Comparison of ENCODE assay signal across 29 cellular contexts in the genomic region with DNA sequence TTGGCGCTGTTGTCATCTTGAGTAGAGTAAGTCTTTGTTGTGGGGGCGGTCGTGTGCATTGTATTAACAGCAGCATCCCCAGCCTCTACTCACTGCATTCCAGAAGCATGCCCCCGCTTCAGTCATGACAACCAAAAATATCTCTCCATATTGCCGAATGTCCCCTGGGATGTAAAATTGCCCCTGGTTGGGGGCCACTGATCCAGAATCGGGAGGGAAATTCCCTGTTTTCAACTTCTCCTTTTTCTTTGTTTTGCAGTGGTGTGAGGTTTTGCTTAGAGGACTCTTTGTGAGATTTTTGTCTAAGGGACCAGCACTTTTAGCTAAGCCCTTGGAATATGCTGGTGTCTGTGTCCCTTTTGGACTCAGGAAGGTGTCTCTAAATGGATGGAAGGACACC. TPM values are rescaled to one million over a fixed set of nuclear protein-coding genes. Genes with fewer than 3 reads are reported as not detected.
A peak's percentile ranks its signal among the peaks of the same experiment; 100 is the strongest.
DNase-seq lines count a peak whose midpoint lies in the region; ATAC-seq and TF ChIP-seq lines count a peak whose summit lies in the region.
"Had no signal": no experiment of that assay in that cellular context is flagged by ENCODE, and none has a peak within 500 bp of the region (broad histone marks: within the 10 kb centered on the region; RNA-seq: fewer than 3 reads in every experiment).

No MANE protein-coding gene starts in this region.

- no peaks in the 10 kb centered on the region for H3K23me2 ChIP-seq in H9 (ENCODE audit: insufficient read length, low read depth, low read length, poor library complexity, severe bottlenecking)

- H2BK15ac ChIP-seq in H9 (ENCODE audit: low read depth, low read length): no peak overlapping the region

- no peaks in the 10 kb centered on the region for H3K27me3 Mint-ChIP-seq in activated B cell treated with CpG ODN at 0.5 μM for 24 hours
- H3K27me3 Mint-ChIP-seq in H9 (ENCODE audit: low read depth): peaks cover 21% of the 10 kb centered on the region

- no peak overlapping the region for H2BK20ac ChIP-seq in H9 (ENCODE audit: low read depth, low read length, poor library complexity, severe bottlenecking)

- no peak overlapping the region for H2BK120ac ChIP-seq in H9 (ENCODE audit: low read depth, low read length, poor library complexity, severe bottlenecking)

- intact Hi-C loops in activated B cell treated with CpG ODN at 0.5 μM for 24 hours (cut with micrococcal nuclease): loop anchor here (1.0 kb wide), 1 partner anchor 28 kb away; no protein-coding TSS in a partner anchor
- intact Hi-C loops in Right ventricle myocardium inferior (cut with DNase I): no loop called here

- no peak overlapping the region for H3T11ph ChIP-seq in H9 (ENCODE audit: low read length)

- H3K9me3 Mint-ChIP-seq in activated B cell treated with CpG ODN at 0.5 μM for 24 hours (no peaks in the 10 kb centered on the region), H9 (peaks cover 15 to 80% of the 10 kb centered on the region in 2 experiments)
- H3K9me3 Mint-ChIP-seq: activated CD4-positive, alpha-beta memory T cell treated with anti-CD3 and anti-CD28 coated beads for 36 hours had no signal

- no peak overlapping the region for H2AFZ ChIP-seq in H9 (ENCODE audit: low read length)

- peaks cover 13% of the 10 kb centered on the region for H3K27me3 ChIP-seq in BLaER1
- H3K27me3 ChIP-seq in rectal smooth muscle tissue (ENCODE audit: control insufficient read depth, insufficient read depth, low read length): no peaks in the 10 kb centered on the region
- no peaks in the 10 kb centered on the region; the same call in 1 of the 2 replicates for H3K27me3 ChIP-seq in H9 (ENCODE audit: insufficient read depth, low read length)
- H3K27me3 ChIP-seq: foreskin keratinocyte, testis had no signal

- no peak for TF ChIP-seq CTCF in activated B cell treated with CpG ODN at 0.5 μM for 24 hours (IDR thresholded peaks at IDR 0.05)
- TF ChIP-seq CTCF in H9 (conservative IDR thresholded peaks at IDR 0.05): no peak

- H3K4me2 ChIP-seq in BLaER1 (peak overlapping the region; percentile 48), H9 (ENCODE audit: insufficient read depth, insufficient read length, low read length) (no peak overlapping the region)

- H3K9me3 ChIP-seq in BLaER1 (no peaks in the 10 kb centered on the region), H9 (ENCODE audit: control insufficient read depth, low read depth, low read length) (peaks cover 26% of the 10 kb centered on the region)
- H3K9me3 ChIP-seq: BE2C, psoas muscle, testis had no signal

- no peak overlapping the region for H2BK5ac ChIP-seq in H9 (ENCODE audit: insufficient read length, low read length)

- no peak overlapping the region for H3K56ac ChIP-seq in H9 (ENCODE audit: insufficient read length, low read depth, low read length)

- no peak overlapping the region for H3K23ac ChIP-seq in H9 (ENCODE audit: insufficient read length, low read depth, low read length)

- H3K4me1 Mint-ChIP-seq in activated B cell treated with CpG ODN at 0.5 μM for 24 hours (peaks cover 75% of the 10 kb centered on the region), H9 (peaks cover 26 to 43% of the 10 kb centered on the region in 2 experiments)
- H3K4me1 Mint-ChIP-seq: T-helper 17 cell had no signal

- H3K4me3 Mint-ChIP-seq in activated B cell treated with CpG ODN at 0.5 μM for 24 hours: peak overlapping the region; percentile 69
- H3K4me3 Mint-ChIP-seq in H9: no peak overlapping the region
- H3K4me3 Mint-ChIP-seq: activated CD4-positive, alpha-beta memory T cell treated with anti-CD3 and anti-CD28 coated beads for 36 hours; naive thymus-derived CD4-positive, alpha-beta T cell; T-helper 17 cell had no signal

- H3K79me1 ChIP-seq in H9 (ENCODE audit: insufficient read depth, low read depth, low read length, poor library complexity, severe bottlenecking): no peaks in the 10 kb centered on the region

- H3K9ac ChIP-seq in BLaER1 (no peak overlapping the region), rectal smooth muscle tissue (ENCODE audit: low read length) (no peak overlapping the region), H9 (ENCODE audit: extremely low read depth, insufficient read length, low read length) (no peak overlapping the region)

- no peak overlapping the region for H3K14ac ChIP-seq in H9 (ENCODE audit: insufficient read depth, low read length)

- H2AK5ac ChIP-seq in H9 (ENCODE audit: insufficient read length, low read length): no peak overlapping the region

- H3K4me3 ChIP-seq in BLaER1: no peak overlapping the region
- H3K4me3 ChIP-seq in rectal smooth muscle tissue (ENCODE audit: low read length): no peak overlapping the region
- H3K4me3 ChIP-seq: psoas muscle, testis had no signal

- no peak overlapping the region for H4K5ac ChIP-seq in H9 (ENCODE audit: insufficient read length, low read depth, low read length)

- peaks cover 23% of the 10 kb centered on the region; the same call in 1 of the 2 replicates for H3K4me1 ChIP-seq in BLaER1
- peaks cover 3% of the 10 kb centered on the region for H3K4me1 ChIP-seq in rectal smooth muscle tissue (ENCODE audit: control insufficient read depth, insufficient read depth, low read length)
- H3K4me1 ChIP-seq in H9 (ENCODE audit: insufficient read depth, low read length): no peaks in the 10 kb centered on the region; the same call in 1 of the 2 replicates
- H3K4me1 ChIP-seq: BE2C, foreskin keratinocyte, testis had no signal

- no peak overlapping the region for H2BK12ac ChIP-seq in H9 (ENCODE audit: insufficient read length, low read depth, low read length)

- no peak overlapping the region for H3K18ac ChIP-seq in H9 (ENCODE audit: insufficient read length, low read depth, low read length)

- CTCF ChIA-PET in activated B cell treated with CpG ODN at 0.5 μM for 24 hours (lab: Charles Lee): no interaction called here

- H3K27ac ChIP-seq in BLaER1 (no peak overlapping the region), rectal smooth muscle tissue (ENCODE audit: low read depth, low read length) (peak overlapping the region; percentile 85), H9 (ENCODE audit: insufficient read length, low read depth, low read length) (no peak overlapping the region)
- H3K27ac ChIP-seq: foreskin keratinocyte, psoas muscle, testis had no signal

- H3K36me3 Mint-ChIP-seq in activated B cell treated with CpG ODN at 0.5 μM for 24 hours (ENCODE audit: low read depth) (no peaks in the 10 kb centered on the region), H9 (ENCODE audit: insufficient read depth in 1 of 3, low read depth in 3 of 3) (peaks cover 0 to 9% (median 0%) of the 10 kb centered on the region in 3 experiments; a peak in 3 of 7 replicates)
- H3K36me3 Mint-ChIP-seq: activated CD4-positive, alpha-beta memory T cell treated with anti-CD3 and anti-CD28 coated beads for 36 hours; naive thymus-derived CD4-positive, alpha-beta T cell had no signal

- DNase-seq in activated B cell treated with CpG ODN at 0.5 μM for 24 hours (peak; percentile 18), Right ventricle myocardium inferior (ENCODE audit: missing footprints) (no peak), H9 (no peak)
- DNase-seq: ACHN; activated CD4-positive, alpha-beta memory T cell treated with anti-CD3 and anti-CD28 coated beads for 36 hours; activated CD4-positive, alpha-beta T cell treated with anti-CD3 and anti-CD28 coated beads for 1 hour; activated naive CD4-positive, alpha-beta T cell; BE2C; dermis blood vessel endothelial cell; DMS153; foreskin keratinocyte; kidney; naive thymus-derived CD4-positive, alpha-beta T cell; NCI-H1092 treated with DMSO at 0.1 percent for 48 hours; NCI-H187 treated with DMSO at 0.1 percent for 48 hours; NCI-H2171 treated with DMSO at 0.1 percent for 48 hours; NCI-H510A treated with DMSO at 0.1 percent for 48 hours; nucleus accumbens; psoas muscle; SHP77; stimulated activated CD4-positive, alpha-beta T cell treated with anti-CD3 and anti-CD28 coated beads, Interleukin-15, amount 100 ng/mL, for 24 hours; stimulated activated naive CD4-positive, alpha-beta T cell; T-helper 17 cell; testis had no signal

- H3K79me2 ChIP-seq in H9 (ENCODE audit: insufficient read depth, low read length): no peaks in the 10 kb centered on the region

- no CpG with 5 or more reads among the region's 6 CpGs for WGBS in H9 (ENCODE audit: extremely low coverage, insufficient read length, low lambda C conversion rate)

- H4K20me1 ChIP-seq in BLaER1 (no peaks in the 10 kb centered on the region), H9 (ENCODE audit: control insufficient read depth, insufficient read depth, insufficient read length) (no peaks in the 10 kb centered on the region)

- no peak overlapping the region for H4K91ac ChIP-seq in H9 (ENCODE audit: insufficient read length, low read depth, low read length)

- H3K36me3 ChIP-seq in BLaER1: no peaks in the 10 kb centered on the region
- H3K36me3 ChIP-seq in rectal smooth muscle tissue (ENCODE audit: control insufficient read depth, insufficient read depth, low read length): no peaks in the 10 kb centered on the region
- H3K36me3 ChIP-seq: BE2C had no signal

- H3K27ac Mint-ChIP-seq in activated B cell treated with CpG ODN at 0.5 μM for 24 hours: peak overlapping the region; percentile 83
- H3K27ac Mint-ChIP-seq in H9: no peak overlapping the region
- H3K27ac Mint-ChIP-seq: activated CD4-positive, alpha-beta memory T cell treated with anti-CD3 and anti-CD28 coated beads for 36 hours; naive thymus-derived CD4-positive, alpha-beta T cell; T-helper 17 cell had no signal

- H4K8ac ChIP-seq in H9 (replicated peaks; ENCODE audit: insufficient read length, low read depth, low read length): no peak overlapping the region

- peak; percentile 37 for ATAC-seq in GM18868 (IDR thresholded peaks at IDR 0.05; ENCODE audit: unreplicated experiment)
- ATAC-seq in activated B cell treated with CpG ODN at 0.5 μM for 24 hours (ENCODE audit: low read depth): peak; percentile 61
- no peak for ATAC-seq in Right ventricle myocardium inferior
- no peak for ATAC-seq in HG03280 (IDR thresholded peaks at IDR 0.05; ENCODE audit: unreplicated experiment)
- ATAC-seq: esophagus mucosa; foreskin keratinocyte; naive thymus-derived CD4-positive, alpha-beta T cell; psoas muscle; T-helper 17 cell had no signal

- no peak overlapping the region for H3K4ac ChIP-seq in H9 (ENCODE audit: low read depth, low read length)

- POLR2A ChIA-PET in activated B cell treated with CpG ODN at 0.5 μM for 24 hours (lab: Charles Lee): no interaction called here

RNA-seq across cellular contexts. Expression of gene IL13RA1, which starts 3.1 kb away (rescaled TPM):
- total RNA-seq in activated B cell treated with CpG ODN at 0.5 μM for 24 hours: 13.9 and 15.0 TPM in 2 replicates
- 19.7 TPM for total RNA-seq in Right ventricle myocardium inferior
- 13.4 and 14.4 TPM in 2 replicates for total RNA-seq in H9 (2021)

Comparison
In these comparisons a context has a peak if more than half of its experiments do, and no peak if none do; other contexts are left out.
1. ATAC-seq: peak in GM18868 (single experiment) and activated B cell treated with CpG ODN at 0.5 μM for 24 hours (single experiment); none in Right ventricle myocardium inferior (single experiment) and HG03280 (single experiment).